In genomic region chr22:21468194-21469096, GRCh38 we compare ENCODE assay signal across 8 cellular contexts. TPM values are rescaled to one million over a fixed set of nuclear protein-coding genes. Genes with fewer than 3 reads are reported as not detected.
DNase-seq lines count a peak whose midpoint lies in the region; ATAC-seq and TF ChIP-seq lines count a peak whose summit lies in the region.
"Not testable (repeated sequence)": the region's sequence is repeated elsewhere in the genome, so short reads cannot be mapped to it uniquely, and the experiment has no call there.

No MANE protein-coding gene starts in this region.

- not testable (repeated sequence) for H3K27me3 Mint-ChIP-seq in T-cell, naive B cell

- H3K27ac Mint-ChIP-seq in T-cell (peak overlapping the region; percentile 94 to 95), naive B cell (peak overlapping the region; percentile 87 to 99 (median 98))

- ATAC-seq in GM21367 (IDR thresholded peaks at IDR 0.05; ENCODE audit: unreplicated experiment) (peak; percentile 70), HG03342 (IDR thresholded peaks at IDR 0.05; ENCODE audit: unreplicated experiment) (peak; percentile 75), T-cell (replicated peaks in 1 of 4) (peak; percentile 87 to 89 (median 88)), naive B cell (ENCODE audit: low read depth in 2 of 2) (peak; percentile 83 to 85)

- H3K4me1 Mint-ChIP-seq in T-cell, naive B cell: not testable (repeated sequence)

- not testable (repeated sequence) for TF ChIP-seq CTCF in fibroblast of the aortic adventitia (IDR thresholded peaks at IDR 0.05; ENCODE audit: insufficient read depth, low read length)

- CTCF ChIA-PET in T-cell (lab: Charles Lee), result not testable (repeated sequence)

- H3K36me3 Mint-ChIP-seq in T-cell, naive B cell: not testable (repeated sequence)

- POLR2A ChIA-PET in T-cell (lab: Charles Lee), result not testable (repeated sequence)

- H3K4me3 Mint-ChIP-seq in T-cell, result peak overlapping the region; percentile 81 to 87 (median 86)
- H3K4me3 Mint-ChIP-seq in naive B cell, result peak overlapping the region; percentile 86 to 97 (median 93)

- peak; percentile 92 for DNase-seq in CD1c-positive myeloid dendritic cell (ENCODE audit: extremely low spot score)
- DNase-seq in T-cell, result peak; percentile 85 to 96 (median 90)
- DNase-seq in activated naive CD4-positive, alpha-beta T cell treated with anti-CD3 and anti-CD28 coated beads, Interleukin-2, amount 50 U/mL, for 16 hours, result peak; percentile 90
- DNase-seq in fibroblast of the aortic adventitia (ENCODE audit: low read depth), result peak; percentile 64
- peak; percentile 88 for DNase-seq in naive B cell
- peak; percentile 79 to 91 (median 82) for DNase-seq in stimulated activated CD4-positive, alpha-beta T cell treated with anti-CD3 and anti-CD28 coated beads, TNF-alpha, amount 100 ng/mL, for 48 hours (ENCODE audit: low read depth in 3 of 3)

- H3K9me3 Mint-ChIP-seq in T-cell, naive B cell: not testable (repeated sequence)

- peak overlapping the region; percentile 60 for H3K4me3 ChIP-seq in fibroblast of the aortic adventitia (ENCODE audit: low read depth, low read length)

RNA-seq across cellular contexts. Expression of gene TMEM191C, which starts 1.3 kb away (rescaled TPM):
- total RNA-seq in T-cell, result 10 to 100 TPM in 1 of 5 donors, 1 to 10 TPM in 4; 2.6 to 10.3 (median 5.4) TPM
- total RNA-seq in fibroblast of the aortic adventitia (ENCODE audit: low replicate concordance), result 0.08 and 0.45 TPM in 2 replicates
- polyA plus RNA-seq in naive B cell (ENCODE audit: low read depth in 6 of 6), result 1 to 10 TPM in 4 of 6 donors, under 1 TPM in 2; 0.62 to 2.5 (median 1.6) TPM

RNA-seq across cellular contexts. Expression of gene HIC2, which starts 51.3 kb away (rescaled TPM):
- total RNA-seq in T-cell, result 10 to 100 TPM in 2 of 5 donors, 1 to 10 TPM in 3; 8.8 to 12.1 (median 10.0) TPM
- total RNA-seq in fibroblast of the aortic adventitia (ENCODE audit: low replicate concordance), result 2.0 and 3.3 TPM in 2 replicates
- polyA plus RNA-seq in naive B cell (ENCODE audit: low read depth in 6 of 6), result 1 to 10 TPM in 1 of 6 donors, under 1 TPM in 5; 0.35 to 1.3 (median 0.60) TPM

Comparison
In these comparisons a context has a peak if more than half of its experiments do, and no peak if none do; other contexts are left out.
1. Peak in every context shown above with its lines: DNase-seq, ATAC-seq and H3K4me3 ChIP-seq.